Comparison of ENCODE assay signal across 29 cellular contexts in the genomic region with DNA sequence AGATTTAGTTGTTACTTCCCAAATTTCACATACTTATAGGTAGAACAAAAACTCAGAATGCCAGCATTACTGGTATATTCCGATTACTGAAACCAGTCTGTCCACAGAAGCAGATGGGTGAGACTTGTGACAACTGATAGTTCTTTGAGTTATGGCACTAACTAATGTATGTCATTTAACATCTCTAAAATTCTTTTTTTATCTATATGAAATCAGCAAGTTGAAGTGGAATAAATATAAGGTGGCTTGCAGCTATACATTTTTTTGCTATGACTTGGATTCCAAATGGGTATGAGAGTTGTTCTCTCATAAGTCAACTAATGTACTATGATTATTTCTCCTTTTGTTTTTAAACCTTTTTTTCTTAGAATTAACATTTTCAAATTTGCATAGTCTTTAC.
DNase-seq lines count a peak whose midpoint lies in the region; ATAC-seq and TF ChIP-seq lines count a peak whose summit lies in the region.
"Had no signal": no experiment of that assay in that cellular context is flagged by ENCODE, and none has a peak within 500 bp of the region (broad histone marks: within the 10 kb centered on the region; RNA-seq: fewer than 3 reads in every experiment).

No MANE protein-coding gene starts in this region.

- no peak overlapping the region for H3K9ac ChIP-seq in smooth muscle cell (ENCODE audit: low read depth)

- intact Hi-C loops in activated CD8-positive, alpha-beta T cell treated with anti-CD3 and anti-CD28 coated beads for 36 hours (cut with micrococcal nuclease) = no loop called here
- intact Hi-C loops in PC-9 (cut with micrococcal nuclease; ENCODE audit: unreplicated experiment) = no loop called here

- H3K4me1 ChIP-seq in PC-9 (replicated peaks; ENCODE audit: insufficient read depth) (peaks cover 30% of the 10 kb centered on the region), smooth muscle cell (ENCODE audit: low read depth) (peaks cover 7% of the 10 kb centered on the region)
- H3K4me1 ChIP-seq: BE2C, Peyer's patch, uterus had no signal

- peaks cover 12% of the 10 kb centered on the region for H3F3A ChIP-seq in PC-9 (ENCODE audit: insufficient read depth, low read depth)
- peaks cover 25% of the 10 kb centered on the region for H3F3A ChIP-seq in smooth muscle cell (ENCODE audit: low read depth)

- ATAC-seq in activated CD8-positive, alpha-beta T cell treated with anti-CD3 and anti-CD28 coated beads for 36 hours = no peak
- no peak for ATAC-seq in activated CD8-positive, alpha-beta T cell treated with anti-CD3 and anti-CD28 coated beads, Interleukin-2, amount 10 ng/mL, durations not matched to agents 7 days and 5 days
- ATAC-seq: CD8-positive, alpha-beta T cell; HCT116; left cardiac atrium; mucosa of descending colon; stimulated activated naive CD8-positive, alpha-beta T cell treated with anti-CD3 and anti-CD28 coated beads, Interleukin-15, amount 100 ng/mL, for 72 hours had no signal

- H3K27me3 ChIP-seq in PC-9 (ENCODE audit: insufficient read depth, low read depth) (no peaks in the 10 kb centered on the region), smooth muscle cell (ENCODE audit: low read depth) (no peaks in the 10 kb centered on the region)
- H3K27me3 ChIP-seq: BE2C, ovary, Peyer's patch, uterus had no signal

- no peak for TF ChIP-seq CTCF in activated CD8-positive, alpha-beta T cell treated with anti-CD3 and anti-CD28 coated beads for 36 hours (IDR thresholded peaks at IDR 0.05)
- TF ChIP-seq CTCF in PC-9 (conservative IDR thresholded peaks at IDR 0.05) (no peak), smooth muscle cell (IDR thresholded peaks at IDR 0.05; ENCODE audit: borderline replicate concordance, insufficient read depth, poor library complexity, severe bottlenecking) (no peak)

- H3K9me3 Mint-ChIP-seq in activated CD8-positive, alpha-beta T cell treated with anti-CD3 and anti-CD28 coated beads for 36 hours = peaks cover 16% of the 10 kb centered on the region
- H3K9me3 Mint-ChIP-seq in activated CD8-positive, alpha-beta T cell treated with anti-CD3 and anti-CD28 coated beads, Interleukin-2, amount 10 ng/mL, durations not matched to agents 7 days and 5 days (ENCODE audit: insufficient read depth) = no peaks in the 10 kb centered on the region
- H3K9me3 Mint-ChIP-seq in activated naive CD8-positive, alpha-beta T cell treated with anti-CD3 and anti-CD28 coated beads for 36 hours = peaks cover 8% of the 10 kb centered on the region
- H3K9me3 Mint-ChIP-seq: CD8-positive, alpha-beta T cell; immature natural killer cell had no signal

- no peaks in the 10 kb centered on the region for H3K27me3 Mint-ChIP-seq in activated CD8-positive, alpha-beta T cell treated with anti-CD3 and anti-CD28 coated beads for 36 hours
- no peaks in the 10 kb centered on the region for H3K27me3 Mint-ChIP-seq in activated CD8-positive, alpha-beta T cell treated with anti-CD3 and anti-CD28 coated beads, Interleukin-2, amount 10 ng/mL, durations not matched to agents 7 days and 5 days (ENCODE audit: low read depth)
- H3K27me3 Mint-ChIP-seq in activated naive CD8-positive, alpha-beta T cell treated with anti-CD3 and anti-CD28 coated beads for 36 hours = no peaks in the 10 kb centered on the region
- H3K27me3 Mint-ChIP-seq: stimulated activated naive CD8-positive, alpha-beta T cell treated with anti-CD3 and anti-CD28 coated beads, Interleukin-15, amount 100 ng/mL, for 72 hours had no signal

- H3K4me3 Mint-ChIP-seq in activated CD8-positive, alpha-beta T cell treated with anti-CD3 and anti-CD28 coated beads for 36 hours = no peak overlapping the region
- no peak overlapping the region for H3K4me3 Mint-ChIP-seq in activated CD8-positive, alpha-beta T cell treated with anti-CD3 and anti-CD28 coated beads, Interleukin-2, amount 10 ng/mL, durations not matched to agents 7 days and 5 days
- H3K4me3 Mint-ChIP-seq in activated naive CD8-positive, alpha-beta T cell treated with anti-CD3 and anti-CD28 coated beads for 36 hours = no peak overlapping the region
- H3K4me3 Mint-ChIP-seq: CD8-positive, alpha-beta T cell; immature natural killer cell; nephron progenitor cell; stimulated activated naive CD8-positive, alpha-beta T cell treated with anti-CD3 and anti-CD28 coated beads, Interleukin-15, amount 100 ng/mL, for 72 hours had no signal

- CTCF ChIA-PET in activated CD8-positive, alpha-beta T cell treated with anti-CD3 and anti-CD28 coated beads for 36 hours (lab: Charles Lee) = no interaction called here
- CTCF ChIA-PET in activated CD8-positive, alpha-beta T cell treated with anti-CD3 and anti-CD28 coated beads, Interleukin-2, amount 10 ng/mL, durations not matched to agents 7 days and 5 days (lab: Charles Lee) = interaction anchor here (0.9 to 4.6 kb wide), 2 partner anchors 12 to 22 kb away, joined by 3 to 27 read pairs; no protein-coding TSS in a partner anchor
- CTCF ChIA-PET in PC-9 (lab: Charles Lee) = interaction anchor here (0.6 kb wide), 1 partner anchor 59 kb away, joined by 3 read pairs; no protein-coding TSS in a partner anchor

- WGBS in smooth muscle cell (ENCODE audit: low lambda C conversion rate) = 80% methylated on average over 1 of the region's 1 CpG

- H3K27ac Mint-ChIP-seq in activated CD8-positive, alpha-beta T cell treated with anti-CD3 and anti-CD28 coated beads for 36 hours = peak overlapping the region; percentile 68
- no peak overlapping the region for H3K27ac Mint-ChIP-seq in activated CD8-positive, alpha-beta T cell treated with anti-CD3 and anti-CD28 coated beads, Interleukin-2, amount 10 ng/mL, durations not matched to agents 7 days and 5 days
- H3K27ac Mint-ChIP-seq in activated naive CD8-positive, alpha-beta T cell treated with anti-CD3 and anti-CD28 coated beads for 36 hours = peak overlapping the region; percentile 84
- H3K27ac Mint-ChIP-seq: CD8-positive, alpha-beta T cell; nephron progenitor cell had no signal

- no peaks in the 10 kb centered on the region for H3K9me3 ChIP-seq in PC-9 (ENCODE audit: insufficient read depth, low read depth)
- H3K9me3 ChIP-seq in smooth muscle cell (replicated peaks; ENCODE audit: low read depth) = no peaks in the 10 kb centered on the region
- H3K9me3 ChIP-seq: BE2C, mucosa of descending colon, ovary, Peyer's patch, thoracic aorta, uterus had no signal

- H3K4me2 ChIP-seq in PC-9 (no peak overlapping the region), smooth muscle cell (no peak overlapping the region)

- no peak overlapping the region for H3K4me3 ChIP-seq in PC-9
- H3K4me3 ChIP-seq in smooth muscle cell = no peak overlapping the region
- H3K4me3 ChIP-seq: lung, mucosa of descending colon, ovary, Peyer's patch, thoracic aorta, uterus had no signal

- H4K20me1 ChIP-seq in PC-9 (ENCODE audit: insufficient read depth) (no peaks in the 10 kb centered on the region), smooth muscle cell (ENCODE audit: low read depth) (no peaks in the 10 kb centered on the region)

- peaks cover 64% of the 10 kb centered on the region for H3K36me3 Mint-ChIP-seq in activated CD8-positive, alpha-beta T cell treated with anti-CD3 and anti-CD28 coated beads for 36 hours (ENCODE audit: low read depth)
- H3K36me3 Mint-ChIP-seq in activated CD8-positive, alpha-beta T cell treated with anti-CD3 and anti-CD28 coated beads, Interleukin-2, amount 10 ng/mL, durations not matched to agents 7 days and 5 days (ENCODE audit: low read depth) = peaks cover 46% of the 10 kb centered on the region
- H3K36me3 Mint-ChIP-seq in activated naive CD8-positive, alpha-beta T cell treated with anti-CD3 and anti-CD28 coated beads for 36 hours = peaks cover 64% of the 10 kb centered on the region

- H3K4me1 Mint-ChIP-seq in activated CD8-positive, alpha-beta T cell treated with anti-CD3 and anti-CD28 coated beads for 36 hours (ENCODE audit: low read depth) = peaks cover 35% of the 10 kb centered on the region
- H3K4me1 Mint-ChIP-seq in activated CD8-positive, alpha-beta T cell treated with anti-CD3 and anti-CD28 coated beads, Interleukin-2, amount 10 ng/mL, durations not matched to agents 7 days and 5 days (ENCODE audit: low read depth) = peaks cover 25% of the 10 kb centered on the region
- peaks cover 28% of the 10 kb centered on the region for H3K4me1 Mint-ChIP-seq in activated naive CD8-positive, alpha-beta T cell treated with anti-CD3 and anti-CD28 coated beads for 36 hours
- H3K4me1 Mint-ChIP-seq: immature natural killer cell, nephron progenitor cell had no signal

- no TSS peak for BruUV-seq in PC-9 (replicated peaks; lab: Mats Ljungman, UMichigan)

- peaks cover 9% of the 10 kb centered on the region for H3K79me2 ChIP-seq in PC-9 (ENCODE audit: low read depth)
- peaks cover 49% of the 10 kb centered on the region for H3K79me2 ChIP-seq in smooth muscle cell (ENCODE audit: low read depth)

- H3K36me3 ChIP-seq in PC-9 (ENCODE audit: low read depth) = peaks cover 39% of the 10 kb centered on the region
- H3K36me3 ChIP-seq in smooth muscle cell (ENCODE audit: low read depth) = peaks cover 14% of the 10 kb centered on the region
- H3K36me3 ChIP-seq: ovary, uterus had no signal

- peak overlapping the region; percentile 26 for H3K27ac ChIP-seq in PC-9
- H3K27ac ChIP-seq in smooth muscle cell (ENCODE audit: low read depth) = peak overlapping the region; percentile 57
- H3K27ac ChIP-seq: ovary, Peyer's patch, thoracic aorta, uterus had no signal

- H2AFZ ChIP-seq in PC-9 = no peak overlapping the region
- no peak overlapping the region for H2AFZ ChIP-seq in smooth muscle cell (ENCODE audit: low read depth)

- POLR2A ChIA-PET in activated CD8-positive, alpha-beta T cell treated with anti-CD3 and anti-CD28 coated beads for 36 hours (lab: Charles Lee) = interaction anchor here (27.8 kb wide), 1 partner anchor 61 kb away, joined by 1156 read pairs; no protein-coding TSS in a partner anchor
- POLR2A ChIA-PET in activated CD8-positive, alpha-beta T cell treated with anti-CD3 and anti-CD28 coated beads, Interleukin-2, amount 10 ng/mL, durations not matched to agents 7 days and 5 days (lab: Charles Lee) = interaction anchor here (1.9 kb wide), 1 partner anchor 22 kb away, joined by 5 read pairs; no protein-coding TSS in a partner anchor
- POLR2A ChIA-PET in PC-9 (lab: Charles Lee; ENCODE audit: unreplicated experiment) = no interaction called here

- H3K9me2 ChIP-seq in PC-9 (ENCODE audit: insufficient read depth) = no peaks in the 10 kb centered on the region

- no peak for DNase-seq in activated CD8-positive, alpha-beta T cell treated with anti-CD3 and anti-CD28 coated beads for 36 hours
- no peak for DNase-seq in activated CD8-positive, alpha-beta T cell treated with anti-CD3 and anti-CD28 coated beads, Interleukin-2, amount 10 ng/mL, durations not matched to agents 7 days and 5 days
- DNase-seq in PC-9 = no peak
- DNase-seq in activated naive CD8-positive, alpha-beta T cell treated with anti-CD3 and anti-CD28 coated beads for 36 hours = no peak
- DNase-seq in smooth muscle cell (lab: John Stamatoyannopoulos, UW; ENCODE audit: unreplicated experiment) = no peak
- DNase-seq in stimulated activated CD4-positive, alpha-beta T cell treated with anti-CD3 and anti-CD28 coated beads, Interleukin-12 subunit alpha, Interleukin-12 subunit beta, amount 100 ng/mL, for 4 hours = no peak
- no peak for DNase-seq in SKM-1 treated with dmso at 0.1 percent for 144 hours (lab: John Stamatoyannopoulos, UW; ENCODE audit: unreplicated experiment)
- DNase-seq: activated CD4-positive, CD25-positive, alpha-beta regulatory T cell; activated naive CD4-positive, alpha-beta T cell treated with Interleukin-2 at 50 U/mL for 16 hours; anterior cingulate cortex; BE2C; CD8-positive, alpha-beta T cell; immature natural killer cell; Karpas-422; left cardiac atrium; mucosa of descending colon; NCI-H1417; NCI-H2081; NCI-H226; NCI-H69; nephron progenitor cell; ovary; Peyer's patch; SHP77; stimulated activated naive CD8-positive, alpha-beta T cell treated with anti-CD3 and anti-CD28 coated beads, Interleukin-15, amount 100 ng/mL, for 72 hours; uterus had no signal
